1 cellular context compared by ENCODE assay signal in genomic region chr7:112206238-112207105, GRCh38.
TF ChIP-seq lines count a peak whose summit lies in the region.

DOCK4 (minus strand) TSS chr7:112206399; CDS start chr7:112206138, 261 bp downstream.
ZNF277 (plus strand) TSS chr7:112206695; CDS start chr7:112206717, 22 bp downstream.

TF ChIP-seq in K562, 482 proteins besides CTCF, POLR2A, EP300 and RAD21 (continued from another document and continues in another):
- TF ChIP-seq CTCFL (IDR thresholded peaks at IDR 0.05; ENCODE audit: borderline replicate concordance, insufficient read depth, low read depth, low read length, poor library complexity, severe bottlenecking) = no peak
- TF ChIP-seq CBX5 (IDR thresholded peaks at IDR 0.05; ENCODE audit: borderline replicate concordance, low read depth) = no peak
- TF ChIP-seq TEAD1 (CRISPR knock-in tag; IDR thresholded peaks at IDR 0.05) = 0 out of 4 replicates have a peak, but pooled peaks have one; percentile 9 to 13
- TF ChIP-seq ZNF239 (CRISPR knock-in tag; IDR thresholded peaks at IDR 0.05) = no peak
- no peak for TF ChIP-seq ZNF212 (CRISPR knock-in tag; IDR thresholded peaks at IDR 0.05)
- no peak for TF ChIP-seq SMARCC2 (IDR thresholded peaks at IDR 0.05; ENCODE audit: low read depth)
- no peak for TF ChIP-seq CHD4 (IDR thresholded peaks at IDR 0.05; ENCODE audit: insufficient read depth, insufficient replicate concordance, low read depth, low read length, poor library complexity, severe bottlenecking)
- TF ChIP-seq GTF2E2 (tag; IDR thresholded peaks at IDR 0.05) = no peak
- no peak for TF ChIP-seq E2F8 (IDR thresholded peaks at IDR 0.05; ENCODE audit: low read depth, partially characterized antibody)
- no peak for TF ChIP-seq RAD51 (IDR thresholded peaks at IDR 0.05; ENCODE audit: borderline replicate concordance, low read depth)
- no peak for TF ChIP-seq IRF1 (CRISPR knock-in tag; IDR thresholded peaks at IDR 0.05; ENCODE audit: borderline replicate concordance)
- no peak for TF ChIP-seq ZNF3 (CRISPR knock-in tag; IDR thresholded peaks at IDR 0.05)
- peak; percentile 59; the same call in 1 of the 2 replicates for TF ChIP-seq ZNF277 (CRISPR knock-in tag; IDR thresholded peaks at IDR 0.05; ENCODE audit: borderline replicate concordance)
- no peak for TF ChIP-seq SNRNP70 (optimal IDR thresholded peaks at IDR 0.05; ENCODE audit: low read depth, low read length)
- no peak for TF ChIP-seq ZNF318 (IDR thresholded peaks at IDR 0.05; ENCODE audit: borderline replicate concordance in 1 of 2, low read depth in 1 of 2)
- TF ChIP-seq AFF1 (IDR thresholded peaks at IDR 0.05; ENCODE audit: low read depth in 1 of 2, partially characterized antibody in 2 of 2) = peak; percentile 42 to 90
- TF ChIP-seq ZBTB2 (IDR thresholded peaks at IDR 0.05) = peak; percentile 32; the same call in 1 of the 2 replicates
- no peak for TF ChIP-seq RNF2 (IDR thresholded peaks at IDR 0.05)
- TF ChIP-seq FOXP1 (CRISPR knock-in tag; IDR thresholded peaks at IDR 0.05) = peak; percentile 8; the same call in 1 of the 2 replicates
- no peak for TF ChIP-seq HDAC8 (tag; IDR thresholded peaks at IDR 0.05)
- TF ChIP-seq ZFP30 (CRISPR knock-in tag; IDR thresholded peaks at IDR 0.05; ENCODE audit: borderline replicate concordance) = no peak
- no peak for TF ChIP-seq ZNF41 (CRISPR knock-in tag; conservative IDR thresholded peaks at IDR 0.05)
- TF ChIP-seq MAFF (IDR thresholded peaks at IDR 0.05; ENCODE audit: low read length) = no peak
- peak in 1 of 2 experiments; percentile 78; a peak in 2 of 4 replicates for TF ChIP-seq MNT (conservative IDR thresholded peaks at IDR 0.05)
- TF ChIP-seq HIVEP1 (CRISPR knock-in tag; IDR thresholded peaks at IDR 0.05) = no peak
- TF ChIP-seq RBM22 (IDR thresholded peaks at IDR 0.05; ENCODE audit: low read depth, low read length, poor library complexity, severe bottlenecking) = no peak
- TF ChIP-seq THRAP3 (IDR thresholded peaks at IDR 0.05; ENCODE audit: borderline replicate concordance) = no peak
- no peak; the same call in none of the 2 replicates for TF ChIP-seq PHF21A (IDR thresholded peaks at IDR 0.05; ENCODE audit: borderline replicate concordance, low read depth)
- TF ChIP-seq HMG20A (CRISPR knock-in tag; conservative IDR thresholded peaks at IDR 0.05) = no peak
- no peak for TF ChIP-seq EZH2 (IDR thresholded peaks at IDR 0.05; ENCODE audit: borderline replicate concordance, low read depth, low read length)
- no peak for TF ChIP-seq FOXK1 (CRISPR knock-in tag; IDR thresholded peaks at IDR 0.05; ENCODE audit: borderline replicate concordance)
- no peak for TF ChIP-seq E2F3 (CRISPR knock-in tag; IDR thresholded peaks at IDR 0.05)
- 0 out of 2 replicates have a peak, but pooled peaks have one; percentile 36 for TF ChIP-seq ZBED1 (IDR thresholded peaks at IDR 0.05)
- TF ChIP-seq NFYB (IDR thresholded peaks at IDR 0.05; ENCODE audit: extremely low read depth, insufficient read length) = peak; percentile 75
- no peak for TF ChIP-seq SRSF1 (IDR thresholded peaks at IDR 0.05; ENCODE audit: low read depth, low read length)
- no peak for TF ChIP-seq NFE2 (IDR thresholded peaks at IDR 0.05; ENCODE audit: low read depth)
- peak; percentile 38; the same call in 1 of the 2 replicates for TF ChIP-seq KLF1 (tag; IDR thresholded peaks at IDR 0.05)
